11 cellular contexts compared by ENCODE assay signal in the genomic region with DNA sequence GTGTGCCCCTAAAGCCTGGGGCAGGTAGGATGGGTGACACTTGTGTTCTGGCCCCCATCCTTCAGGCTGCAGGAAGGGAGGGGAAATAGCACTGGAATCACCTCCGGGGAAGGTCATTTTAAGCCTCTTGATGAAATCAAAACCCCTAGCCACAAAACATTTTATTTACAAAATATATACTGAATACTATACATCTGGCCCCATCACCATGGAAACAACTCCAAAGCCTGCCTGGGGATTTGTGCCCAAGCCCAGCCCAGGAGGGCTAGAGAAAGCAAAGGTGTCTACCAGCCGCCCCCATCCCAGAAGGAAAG. TPM values are rescaled to one million over a fixed set of nuclear protein-coding genes. Genes with fewer than 3 reads are reported as not detected.
DNase-seq lines count a peak whose midpoint lies in the region; ATAC-seq and TF ChIP-seq lines count a peak whose summit lies in the region.
"Had no signal": no experiment of that assay in that cellular context is flagged by ENCODE, and none has a peak within 500 bp of the region (broad histone marks: within the 10 kb centered on the region; RNA-seq: fewer than 3 reads in every experiment).

No MANE protein-coding gene starts in this region.

- no peaks in the 10 kb centered on the region for H3K27me3 Mint-ChIP-seq in activated CD8-positive, alpha-beta memory T cell treated with anti-CD3 and anti-CD28 coated beads, Interleukin-2, amount 10 ng/mL, durations not matched to agents 7 days and 5 days
- no peaks in the 10 kb centered on the region for H3K27me3 Mint-ChIP-seq in stimulated activated memory B cell treated with anti-CD40 and anti-IgM and Interleukin-4, amounts not matched to agents 10 μg/mL and 1 μg/mL and 100 μg/mL, for 72 hours

- H3K4me3 ChIP-seq in endocrine pancreas (ENCODE audit: control insufficient read depth, insufficient read depth, low read length): no peak overlapping the region
- H3K4me3 ChIP-seq: cardiac muscle cell, right lobe of liver, thoracic aorta had no signal

- no peak for DNase-seq in activated CD8-positive, alpha-beta memory T cell treated with anti-CD3 and anti-CD28 coated beads, Interleukin-2, amount 10 ng/mL, durations not matched to agents 7 days and 5 days
- no peak for DNase-seq in activated CD8-positive, alpha-beta memory T cell treated with anti-CD3 and anti-CD28 coated beads, Interleukin-2, amount 50 U/mL, for 4 hours
- DNase-seq in RWPE1 (ENCODE audit: low spot score): no peak
- no peak for DNase-seq in omental fat pad (ENCODE audit: low spot score)

- H3K4me3 Mint-ChIP-seq in activated CD8-positive, alpha-beta memory T cell treated with anti-CD3 and anti-CD28 coated beads, Interleukin-2, amount 10 ng/mL, durations not matched to agents 7 days and 5 days: no peak overlapping the region
- H3K4me3 Mint-ChIP-seq in stimulated activated memory B cell treated with anti-CD40 and anti-IgM and Interleukin-4, amounts not matched to agents 10 μg/mL and 1 μg/mL and 100 μg/mL, for 72 hours: no peak overlapping the region

- H3K9ac ChIP-seq in endocrine pancreas (ENCODE audit: control insufficient read depth, insufficient read depth, low read length): peak overlapping the region; percentile 19

- POLR2A ChIA-PET in RWPE1 (lab: Yijun Ruan, JAX; ENCODE audit: low non-redundant PET): no interaction called here

- H3K27ac ChIP-seq in RWPE1: peak overlapping the region; percentile 87
- H3K27ac ChIP-seq: right lobe of liver, thoracic aorta had no signal

- peak overlapping the region; percentile 74 for H3K27ac Mint-ChIP-seq in activated CD8-positive, alpha-beta memory T cell treated with anti-CD3 and anti-CD28 coated beads, Interleukin-2, amount 10 ng/mL, durations not matched to agents 7 days and 5 days
- peak overlapping the region; percentile 95 for H3K27ac Mint-ChIP-seq in stimulated activated memory B cell treated with anti-CD40 and anti-IgM and Interleukin-4, amounts not matched to agents 10 μg/mL and 1 μg/mL and 100 μg/mL, for 72 hours

- TF ChIP-seq CTCF in RWPE1 (conservative IDR thresholded peaks at IDR 0.05; ENCODE audit: low read depth): no peak
- TF ChIP-seq CTCF in omental fat pad (IDR thresholded peaks at IDR 0.05): no peak

- peaks cover 69% of the 10 kb centered on the region for H3K4me1 Mint-ChIP-seq in activated CD8-positive, alpha-beta memory T cell treated with anti-CD3 and anti-CD28 coated beads, Interleukin-2, amount 10 ng/mL, durations not matched to agents 7 days and 5 days
- peaks cover 74% of the 10 kb centered on the region for H3K4me1 Mint-ChIP-seq in stimulated activated memory B cell treated with anti-CD40 and anti-IgM and Interleukin-4, amounts not matched to agents 10 μg/mL and 1 μg/mL and 100 μg/mL, for 72 hours

- ATAC-seq in activated CD8-positive, alpha-beta memory T cell treated with anti-CD3 and anti-CD28 coated beads, Interleukin-2, amount 10 ng/mL, durations not matched to agents 7 days and 5 days: no peak
- no peak for ATAC-seq in stimulated activated memory B cell treated with anti-CD40 and anti-IgM and Interleukin-4, amounts not matched to agents 10 μg/mL and 1 μg/mL and 100 μg/mL, for 72 hours
- ATAC-seq in HG03280 (IDR thresholded peaks at IDR 0.05; ENCODE audit: unreplicated experiment) (no peak), HG02885 (IDR thresholded peaks at IDR 0.05; ENCODE audit: poor library complexity, unreplicated experiment) (no peak), omental fat pad (ENCODE audit: low FRiP score) (no peak)
- ATAC-seq: right lobe of liver had no signal

- no peaks in the 10 kb centered on the region for H3K27me3 ChIP-seq in endocrine pancreas (ENCODE audit: control insufficient read depth, insufficient read depth, low read length)
- H3K27me3 ChIP-seq: cardiac muscle cell, right lobe of liver had no signal

- no peaks in the 10 kb centered on the region for H3K36me3 ChIP-seq in endocrine pancreas (ENCODE audit: control insufficient read depth, insufficient read depth, low read length)
- H3K36me3 ChIP-seq: right lobe of liver, thoracic aorta had no signal

- no peaks in the 10 kb centered on the region for H3K9me3 ChIP-seq in endocrine pancreas (ENCODE audit: control insufficient read depth, low read length)
- H3K9me3 ChIP-seq: right lobe of liver, thoracic aorta had no signal

- H3K9me3 Mint-ChIP-seq in activated CD8-positive, alpha-beta memory T cell treated with anti-CD3 and anti-CD28 coated beads, Interleukin-2, amount 10 ng/mL, durations not matched to agents 7 days and 5 days (ENCODE audit: low read depth): no peaks in the 10 kb centered on the region
- H3K9me3 Mint-ChIP-seq in stimulated activated memory B cell treated with anti-CD40 and anti-IgM and Interleukin-4, amounts not matched to agents 10 μg/mL and 1 μg/mL and 100 μg/mL, for 72 hours: no peaks in the 10 kb centered on the region

- no peaks in the 10 kb centered on the region for H3K4me1 ChIP-seq in endocrine pancreas (ENCODE audit: control insufficient read depth, insufficient read depth, low read length)

- peaks cover 33% of the 10 kb centered on the region for H3K36me3 Mint-ChIP-seq in activated CD8-positive, alpha-beta memory T cell treated with anti-CD3 and anti-CD28 coated beads, Interleukin-2, amount 10 ng/mL, durations not matched to agents 7 days and 5 days
- H3K36me3 Mint-ChIP-seq in stimulated activated memory B cell treated with anti-CD40 and anti-IgM and Interleukin-4, amounts not matched to agents 10 μg/mL and 1 μg/mL and 100 μg/mL, for 72 hours: peaks cover 23% of the 10 kb centered on the region

- CTCF ChIA-PET in activated CD8-positive, alpha-beta memory T cell treated with anti-CD3 and anti-CD28 coated beads, Interleukin-2, amount 10 ng/mL, durations not matched to agents 7 days and 5 days (lab: Charles Lee): interaction anchor here (2.0 to 5.8 kb wide), 4 partner anchors 9 to 363 kb away, joined by 6 to 55 read pairs (median 28); a partner anchor contains a TSS
- CTCF ChIA-PET in RWPE1 (lab: Yijun Ruan, JAX): no interaction called here

RNA-seq across cellular contexts. Expression of a gene that starts 2.6 kb away (rescaled TPM):
- 10 to 100 TPM; 34.0 to 41.4 TPM for total RNA-seq in activated CD8-positive, alpha-beta memory T cell treated with anti-CD3 and anti-CD28 coated beads, Interleukin-2, amount 10 ng/mL, durations not matched to agents 7 days and 5 days
- 10 to 100 TPM; 11.8 to 23.8 (median 17.2) TPM for total RNA-seq in omental fat pad

RNA-seq across cellular contexts. Expression of a gene that starts 9.5 kb away (rescaled TPM):
- total RNA-seq in activated CD8-positive, alpha-beta memory T cell treated with anti-CD3 and anti-CD28 coated beads, Interleukin-2, amount 10 ng/mL, durations not matched to agents 7 days and 5 days: 100 to 1,000 TPM; 214 to 312 TPM
- 10 to 100 TPM; 15.6 to 80.7 (median 31.3) TPM for total RNA-seq in omental fat pad
